In genomic region chr20:25480797-25481196, GRCh38 we compare ENCODE assay signal across 27 cellular contexts.
"Had no signal": no experiment of that assay in that cellular context is flagged by ENCODE, and none has a peak within 500 bp of the region (broad histone marks: within the 10 kb centered on the region; RNA-seq: fewer than 3 reads in every experiment).

No MANE protein-coding gene starts in this region.

- H3K9me3 ChIP-seq: pancreas, prostate gland, right lobe of liver, sigmoid colon, spleen, suprapubic skin, testis, tibial artery, transverse colon, upper lobe of right lung, uterus had no signal

- H3K4me1 ChIP-seq: pancreas, prostate gland, right lobe of liver, sigmoid colon, testis, tibial artery, transverse colon, upper lobe of right lung, uterus had no signal

- H3K27ac ChIP-seq: pancreas, prostate gland, right lobe of liver, sigmoid colon, spleen, suprapubic skin, testis, tibial artery, transverse colon, upper lobe of right lung, uterus had no signal

- FAIRE-seq: pancreas, small intestine had no signal

- ATAC-seq: naive thymus-derived CD8-positive, alpha-beta T cell; natural killer cell treated with Interleukin-12 subunit alpha and Interleukin-12 subunit beta and Interleukin-15 and Interleukin-18, amount 100 ng/mL, for 72 hours; pancreas; stimulated activated memory B cell treated with anti-CD40 and anti-IgM and Interleukin-4, amounts not matched to agents 10 μg/mL and 1 μg/mL and 100 μg/mL, for 72 hours; stimulated activated naive CD8-positive, alpha-beta T cell treated with anti-CD3 and anti-CD28 coated beads, Interleukin-15, amount 100 ng/mL, for 72 hours; stimulated activated naive CD8-positive, alpha-beta T cell treated with anti-CD3 and anti-CD28 coated beads, Interleukin-15, Interleukin-2, amounts not matched to agents 100 U/mL and 50 U/mL, for 24 hours; upper lobe of right lung had no signal

- DNase-seq: naive B cell; naive thymus-derived CD8-positive, alpha-beta T cell; nephron progenitor cell; occipital lobe; pancreas; retina; right lobe of liver; sigmoid colon; small intestine; spleen; stimulated activated CD4-positive, alpha-beta T cell treated with anti-CD3 and anti-CD28 coated beads, Interleukin-12 subunit alpha, Interleukin-12 subunit beta, amount 100 ng/mL, for 4 hours; stimulated activated CD4-positive, alpha-beta T cell treated with anti-CD3 and anti-CD28 coated beads, Interleukin-1b, Interleukin-23, amount 100 ng/mL, for 48 hours; stimulated activated CD4-positive, alpha-beta T cell treated with anti-CD3 and anti-CD28 coated beads, Interleukin-4, amount 100 ng/mL, for 1 hour; stimulated activated CD4-positive, alpha-beta T cell treated with anti-CD3 and anti-CD28 coated beads, Interleukin-4, amount 100 ng/mL, for 4 hours; stimulated activated CD8-positive, alpha-beta memory T cell treated with anti-CD3 and anti-CD28 coated beads, Interleukin-4, amount 100 ng/mL, for 48 hours; stimulated activated naive CD4-positive, alpha-beta T cell; stimulated activated naive CD8-positive, alpha-beta T cell treated with anti-CD3 and anti-CD28 coated beads, Interleukin-15, amount 100 ng/mL, for 72 hours; stimulated activated naive CD8-positive, alpha-beta T cell treated with anti-CD3 and anti-CD28 coated beads, Interleukin-15, Interleukin-2, amounts not matched to agents 100 U/mL and 50 U/mL, for 24 hours; testis; tibial artery; transverse colon; upper lobe of right lung; uterus had no signal

- H3K27me3 ChIP-seq: pancreas, right lobe of liver, sigmoid colon, spleen, suprapubic skin, testis, tibial artery, transverse colon, upper lobe of right lung, uterus had no signal

- H3K4me3 ChIP-seq: pancreas, prostate gland, right lobe of liver, sigmoid colon, spleen, suprapubic skin, testis, tibial artery, transverse colon, upper lobe of right lung, uterus had no signal

- H3K36me3 ChIP-seq: prostate gland, transverse colon, upper lobe of right lung, uterus had no signal
